In genomic region chr21:46667735-46668380, GRCh38 we compare ENCODE assay signal across 1 cellular context.
TF ChIP-seq lines count a peak whose summit lies in the region.

No MANE protein-coding gene starts in this region.

TF ChIP-seq in HepG2, 621 proteins besides CTCF, POLR2A, EP300 and RAD21 (continued from another document and continues in another):
- no peak; the same call in 1 of the 2 replicates for TF ChIP-seq BCL3 (CRISPR knock-in tag; IDR thresholded peaks at IDR 0.05)
- TF ChIP-seq ZNF20 (CRISPR knock-in tag; IDR thresholded peaks at IDR 0.05), result peak; percentile 57; the same call in 1 of the 2 replicates
- TF ChIP-seq TCF12 (IDR thresholded peaks at IDR 0.05), result no peak
- TF ChIP-seq TCF12 (CRISPR knock-in tag; IDR thresholded peaks at IDR 0.05), result 0 out of 2 replicates have a peak, but pooled peaks have one; percentile 57
- no peak for TF ChIP-seq GABPA (IDR thresholded peaks at IDR 0.05; ENCODE audit: low read depth, low read length)
- TF ChIP-seq GABPA (CRISPR knock-in tag; IDR thresholded peaks at IDR 0.05; ENCODE audit: low read depth), result peak; percentile 31; the same call in 1 of the 2 replicates
- TF ChIP-seq ZNF563 (CRISPR knock-in tag; IDR thresholded peaks at IDR 0.05), result no peak
- TF ChIP-seq, protein P1, sequence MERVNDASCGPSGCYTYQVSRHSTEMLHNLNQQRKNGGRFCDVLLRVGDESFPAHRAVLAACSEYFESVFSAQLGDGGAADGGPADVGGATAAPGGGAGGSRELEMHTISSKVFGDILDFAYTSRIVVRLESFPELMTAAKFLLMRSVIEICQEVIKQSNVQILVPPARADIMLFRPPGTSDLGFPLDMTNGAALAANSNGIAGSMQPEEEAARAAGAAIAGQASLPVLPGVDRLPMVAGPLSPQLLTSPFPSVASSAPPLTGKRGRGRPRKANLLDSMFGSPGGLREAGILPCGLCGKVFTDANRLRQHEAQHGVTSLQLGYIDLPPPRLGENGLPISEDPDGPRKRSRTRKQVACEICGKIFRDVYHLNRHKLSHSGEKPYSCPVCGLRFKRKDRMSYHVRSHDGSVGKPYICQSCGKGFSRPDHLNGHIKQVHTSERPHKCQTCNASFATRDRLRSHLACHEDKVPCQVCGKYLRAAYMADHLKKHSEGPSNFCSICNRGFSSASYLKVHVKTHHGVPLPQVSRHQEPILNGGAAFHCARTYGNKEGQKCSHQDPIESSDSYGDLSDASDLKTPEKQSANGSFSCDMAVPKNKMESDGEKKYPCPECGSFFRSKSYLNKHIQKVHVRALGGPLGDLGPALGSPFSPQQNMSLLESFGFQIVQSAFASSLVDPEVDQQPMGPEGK (CRISPR knock-in tag; IDR thresholded peaks at IDR 0.05), result peak; percentile 45; the same call in 1 of the 2 replicates
- no peak; the same call in 1 of the 2 replicates for TF ChIP-seq ZNF605 (CRISPR knock-in tag; IDR thresholded peaks at IDR 0.05)
- 0 out of 2 replicates have a peak, but pooled peaks have one; percentile 48 for TF ChIP-seq ARHGAP35 (CRISPR knock-in tag; IDR thresholded peaks at IDR 0.05; ENCODE audit: borderline replicate concordance)
- peak; percentile 24; the same call in 1 of the 2 replicates for TF ChIP-seq RXRA (CRISPR knock-in tag; IDR thresholded peaks at IDR 0.05)
- peak; percentile 46; the same call in 1 of the 2 replicates for TF ChIP-seq KLF6 (CRISPR knock-in tag; IDR thresholded peaks at IDR 0.05)
- no peak; the same call in 1 of the 2 replicates for TF ChIP-seq ZNF124 (CRISPR knock-in tag; IDR thresholded peaks at IDR 0.05)
- no peak for TF ChIP-seq DDIT3 (CRISPR knock-in tag; IDR thresholded peaks at IDR 0.05)
- peak; percentile 68; the same call in 1 of the 2 replicates for TF ChIP-seq ZBTB7A (CRISPR knock-in tag; IDR thresholded peaks at IDR 0.05)
- peak; percentile 36; the same call in 1 of the 2 replicates for TF ChIP-seq RBFOX2 (IDR thresholded peaks at IDR 0.05; ENCODE audit: low read depth, low read length)
- TF ChIP-seq, protein P2, sequence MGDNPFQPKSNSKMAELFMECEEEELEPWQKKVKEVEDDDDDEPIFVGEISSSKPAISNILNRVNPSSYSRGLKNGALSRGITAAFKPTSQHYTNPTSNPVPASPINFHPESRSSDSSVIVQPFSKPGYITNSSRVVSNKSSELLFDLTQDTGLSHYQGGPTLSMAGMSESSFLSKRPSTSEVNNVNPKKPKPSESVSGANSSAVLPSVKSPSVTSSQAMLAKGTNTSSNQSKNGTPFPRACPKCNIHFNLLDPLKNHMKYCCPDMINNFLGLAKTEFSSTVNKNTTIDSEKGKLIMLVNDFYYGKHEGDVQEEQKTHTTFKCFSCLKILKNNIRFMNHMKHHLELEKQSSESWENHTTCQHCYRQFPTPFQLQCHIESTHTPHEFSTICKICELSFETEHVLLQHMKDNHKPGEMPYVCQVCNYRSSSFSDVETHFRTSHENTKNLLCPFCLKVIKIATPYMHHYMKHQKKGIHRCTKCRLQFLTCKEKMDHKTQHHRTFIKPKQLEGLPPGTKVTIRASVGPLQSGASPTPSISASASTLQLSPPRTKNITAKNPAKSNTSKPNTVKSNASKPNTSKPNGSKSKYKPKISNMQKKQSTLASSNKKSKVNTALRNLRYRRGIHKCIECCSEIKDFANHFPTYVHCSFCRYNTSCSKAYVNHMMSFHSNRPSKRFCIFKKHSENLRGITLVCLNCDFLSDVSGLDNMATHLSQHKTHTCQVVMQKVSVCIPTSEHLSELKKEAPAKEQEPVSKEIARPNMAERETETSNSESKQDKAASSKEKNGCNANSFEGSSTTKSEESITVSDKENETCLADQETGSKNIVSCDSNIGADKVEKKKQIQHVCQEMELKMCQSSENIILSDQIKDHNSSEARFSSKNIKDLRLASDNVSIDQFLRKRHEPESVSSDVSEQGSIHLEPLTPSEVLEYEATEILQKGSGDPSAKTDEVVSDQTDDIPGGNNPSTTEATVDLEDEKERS (CRISPR knock-in tag; IDR thresholded peaks at IDR 0.05), result no peak
- TF ChIP-seq, protein P3, sequence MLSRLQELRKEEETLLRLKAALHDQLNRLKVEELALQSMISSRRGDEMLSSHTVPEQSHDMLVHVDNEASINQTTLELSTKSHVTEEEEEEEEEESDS (CRISPR knock-in tag; IDR thresholded peaks at IDR 0.05; ENCODE audit: borderline replicate concordance), result 0 out of 2 replicates have a peak, but pooled peaks have one; percentile 34
- TF ChIP-seq, protein P4, sequence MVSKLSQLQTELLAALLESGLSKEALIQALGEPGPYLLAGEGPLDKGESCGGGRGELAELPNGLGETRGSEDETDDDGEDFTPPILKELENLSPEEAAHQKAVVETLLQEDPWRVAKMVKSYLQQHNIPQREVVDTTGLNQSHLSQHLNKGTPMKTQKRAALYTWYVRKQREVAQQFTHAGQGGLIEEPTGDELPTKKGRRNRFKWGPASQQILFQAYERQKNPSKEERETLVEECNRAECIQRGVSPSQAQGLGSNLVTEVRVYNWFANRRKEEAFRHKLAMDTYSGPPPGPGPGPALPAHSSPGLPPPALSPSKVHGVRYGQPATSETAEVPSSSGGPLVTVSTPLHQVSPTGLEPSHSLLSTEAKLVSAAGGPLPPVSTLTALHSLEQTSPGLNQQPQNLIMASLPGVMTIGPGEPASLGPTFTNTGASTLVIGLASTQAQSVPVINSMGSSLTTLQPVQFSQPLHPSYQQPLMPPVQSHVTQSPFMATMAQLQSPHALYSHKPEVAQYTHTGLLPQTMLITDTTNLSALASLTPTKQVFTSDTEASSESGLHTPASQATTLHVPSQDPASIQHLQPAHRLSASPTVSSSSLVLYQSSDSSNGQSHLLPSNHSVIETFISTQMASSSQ (IDR thresholded peaks at IDR 0.05; ENCODE audit: low read depth), result no peak
- TF ChIP-seq, protein P4 (CRISPR knock-in tag; IDR thresholded peaks at IDR 0.05; ENCODE audit: borderline replicate concordance), result no peak
- 0 out of 2 replicates have a peak, but pooled peaks have one; percentile 66 for TF ChIP-seq SNAI1 (CRISPR knock-in tag; IDR thresholded peaks at IDR 0.05; ENCODE audit: borderline replicate concordance)
- peak; percentile 65; the same call in 1 of the 2 replicates for TF ChIP-seq SRY (CRISPR knock-in tag; IDR thresholded peaks at IDR 0.05)
- peak; percentile 42 for TF ChIP-seq ZNF800 (CRISPR knock-in tag; IDR thresholded peaks at IDR 0.05)
- no peak for TF ChIP-seq FUBP1 (CRISPR knock-in tag; IDR thresholded peaks at IDR 0.05; ENCODE audit: borderline replicate concordance)
- TF ChIP-seq, protein P5, sequence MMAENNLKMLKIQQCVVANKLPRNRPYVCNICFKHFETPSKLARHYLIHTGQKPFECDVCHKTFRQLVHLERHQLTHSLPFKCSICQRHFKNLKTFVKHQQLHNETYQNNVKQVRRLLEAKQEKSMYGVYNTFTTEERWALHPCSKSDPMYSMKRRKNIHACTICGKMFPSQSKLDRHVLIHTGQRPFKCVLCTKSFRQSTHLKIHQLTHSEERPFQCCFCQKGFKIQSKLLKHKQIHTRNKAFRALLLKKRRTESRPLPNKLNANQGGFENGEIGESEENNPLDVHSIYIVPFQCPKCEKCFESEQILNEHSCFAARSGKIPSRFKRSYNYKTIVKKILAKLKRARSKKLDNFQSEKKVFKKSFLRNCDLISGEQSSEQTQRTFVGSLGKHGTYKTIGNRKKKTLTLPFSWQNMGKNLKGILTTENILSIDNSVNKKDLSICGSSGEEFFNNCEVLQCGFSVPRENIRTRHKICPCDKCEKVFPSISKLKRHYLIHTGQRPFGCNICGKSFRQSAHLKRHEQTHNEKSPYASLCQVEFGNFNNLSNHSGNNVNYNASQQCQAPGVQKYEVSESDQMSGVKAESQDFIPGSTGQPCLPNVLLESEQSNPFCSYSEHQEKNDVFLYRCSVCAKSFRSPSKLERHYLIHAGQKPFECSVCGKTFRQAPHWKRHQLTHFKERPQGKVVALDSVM (CRISPR knock-in tag; IDR thresholded peaks at IDR 0.05), result 0 out of 2 replicates have a peak, but pooled peaks have one; percentile 7
- no peak for TF ChIP-seq IKZF1 (IDR thresholded peaks at IDR 0.05)
- TF ChIP-seq, protein P6, sequence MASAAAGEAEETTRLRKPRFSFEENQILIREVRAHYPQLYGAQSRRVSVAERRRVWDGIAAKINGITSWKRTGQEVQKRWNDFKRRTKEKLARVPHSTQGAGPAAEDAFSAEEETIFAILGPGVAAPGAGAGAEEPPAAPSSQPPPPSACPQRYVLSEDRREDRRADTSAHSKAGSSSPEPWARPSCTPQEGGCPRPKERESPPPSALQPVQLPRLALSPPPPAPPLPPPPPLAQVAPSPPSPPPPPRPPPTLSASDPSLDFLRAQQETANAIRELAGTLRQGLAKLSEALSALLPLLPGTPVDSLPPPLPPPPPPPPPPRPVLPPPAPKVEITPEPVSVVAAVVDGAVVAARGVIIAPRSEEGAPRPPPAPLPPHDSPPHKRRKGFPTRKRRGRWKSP (CRISPR knock-in tag; IDR thresholded peaks at IDR 0.05), result peak; percentile 77
- TF ChIP-seq, protein P7, sequence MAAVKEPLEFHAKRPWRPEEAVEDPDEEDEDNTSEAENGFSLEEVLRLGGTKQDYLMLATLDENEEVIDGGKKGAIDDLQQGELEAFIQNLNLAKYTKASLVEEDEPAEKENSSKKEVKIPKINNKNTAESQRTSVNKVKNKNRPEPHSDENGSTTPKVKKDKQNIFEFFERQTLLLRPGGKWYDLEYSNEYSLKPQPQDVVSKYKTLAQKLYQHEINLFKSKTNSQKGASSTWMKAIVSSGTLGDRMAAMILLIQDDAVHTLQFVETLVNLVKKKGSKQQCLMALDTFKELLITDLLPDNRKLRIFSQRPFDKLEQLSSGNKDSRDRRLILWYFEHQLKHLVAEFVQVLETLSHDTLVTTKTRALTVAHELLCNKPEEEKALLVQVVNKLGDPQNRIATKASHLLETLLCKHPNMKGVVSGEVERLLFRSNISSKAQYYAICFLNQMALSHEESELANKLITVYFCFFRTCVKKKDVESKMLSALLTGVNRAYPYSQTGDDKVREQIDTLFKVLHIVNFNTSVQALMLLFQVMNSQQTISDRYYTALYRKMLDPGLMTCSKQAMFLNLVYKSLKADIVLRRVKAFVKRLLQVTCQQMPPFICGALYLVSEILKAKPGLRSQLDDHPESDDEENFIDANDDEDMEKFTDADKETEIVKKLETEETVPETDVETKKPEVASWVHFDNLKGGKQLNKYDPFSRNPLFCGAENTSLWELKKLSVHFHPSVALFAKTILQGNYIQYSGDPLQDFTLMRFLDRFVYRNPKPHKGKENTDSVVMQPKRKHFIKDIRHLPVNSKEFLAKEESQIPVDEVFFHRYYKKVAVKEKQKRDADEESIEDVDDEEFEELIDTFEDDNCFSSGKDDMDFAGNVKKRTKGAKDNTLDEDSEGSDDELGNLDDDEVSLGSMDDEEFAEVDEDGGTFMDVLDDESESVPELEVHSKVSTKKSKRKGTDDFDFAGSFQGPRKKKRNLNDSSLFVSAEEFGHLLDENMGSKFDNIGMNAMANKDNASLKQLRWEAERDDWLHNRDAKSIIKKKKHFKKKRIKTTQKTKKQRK (IDR thresholded peaks at IDR 0.05; ENCODE audit: low read length), result no peak
- 0 out of 2 replicates have a peak, but pooled peaks have one; percentile 53 for TF ChIP-seq ARNT2 (CRISPR knock-in tag; IDR thresholded peaks at IDR 0.05; ENCODE audit: low read depth)
